Comparison of ENCODE assay signal across 14 cellular contexts in genomic region chr22:28410050-28410816, GRCh38.
DNase-seq lines count a peak whose midpoint lies in the region; ATAC-seq and TF ChIP-seq lines count a peak whose summit lies in the region.
"Had no signal": no experiment of that assay in that cellular context is flagged by ENCODE, and none has a peak within 500 bp of the region (broad histone marks: within the 10 kb centered on the region; RNA-seq: fewer than 3 reads in every experiment).

No MANE protein-coding gene starts in this region.

- ATAC-seq in GM18505 (IDR thresholded peaks at IDR 0.05; ENCODE audit: unreplicated experiment): no peak
- ATAC-seq: WTC11 had no signal

- no peak overlapping the region for H3K4me3 ChIP-seq in AG10803 (ENCODE audit: low read length)

- H3K4me3 Mint-ChIP-seq in brain (peak overlapping the region in 2 of 5 experiments; percentile 10 to 14), progenitor cell of endocrine pancreas (ENCODE audit: low read depth) (no peak overlapping the region), osteocyte (ENCODE audit: unreplicated experiment) (no peak overlapping the region)
- H3K4me3 Mint-ChIP-seq: B cell, naive B cell, WTC11 had no signal

- peaks cover 21% of the 10 kb centered on the region for H3K36me3 Mint-ChIP-seq in brain
- peaks cover 2% of the 10 kb centered on the region for H3K36me3 Mint-ChIP-seq in progenitor cell of endocrine pancreas (ENCODE audit: insufficient read depth)
- peaks cover 3% of the 10 kb centered on the region for H3K36me3 Mint-ChIP-seq in osteocyte (ENCODE audit: unreplicated experiment)
- H3K36me3 Mint-ChIP-seq: naive B cell had no signal

- TF ChIP-seq CTCF in AG10803 (conservative IDR thresholded peaks at IDR 0.05; ENCODE audit: low read length) (no peak), brain (conservative IDR thresholded peaks at IDR 0.05) (no peak), progenitor cell of endocrine pancreas (IDR thresholded peaks at IDR 0.05; ENCODE audit: unreplicated experiment) (no peak), osteocyte (IDR thresholded peaks at IDR 0.05) (no peak)

- H3K9me3 Mint-ChIP-seq in brain (peaks cover 0 to 11% (median 9%) of the 10 kb centered on the region in 5 experiments), progenitor cell of endocrine pancreas (ENCODE audit: low read depth) (peaks cover 7% of the 10 kb centered on the region), osteocyte (ENCODE audit: unreplicated experiment) (no peaks in the 10 kb centered on the region)
- H3K9me3 Mint-ChIP-seq: naive B cell had no signal

- H3K4me1 Mint-ChIP-seq in brain: peaks cover 65% of the 10 kb centered on the region
- H3K4me1 Mint-ChIP-seq in progenitor cell of endocrine pancreas (ENCODE audit: low read depth): no peaks in the 10 kb centered on the region
- H3K4me1 Mint-ChIP-seq in osteocyte (ENCODE audit: unreplicated experiment): peaks cover 39% of the 10 kb centered on the region
- H3K4me1 Mint-ChIP-seq: B cell, naive B cell had no signal

- H3K27me3 Mint-ChIP-seq in brain (no peaks in the 10 kb centered on the region), progenitor cell of endocrine pancreas (no peaks in the 10 kb centered on the region), osteocyte (ENCODE audit: unreplicated experiment) (no peaks in the 10 kb centered on the region)

- H3K27ac Mint-ChIP-seq in brain: peak overlapping the region in 3 of 5 experiments; percentile 15 to 49 (median 17)
- H3K27ac Mint-ChIP-seq in progenitor cell of endocrine pancreas: no peak overlapping the region
- no peak overlapping the region for H3K27ac Mint-ChIP-seq in osteocyte (ENCODE audit: unreplicated experiment)
- H3K27ac Mint-ChIP-seq: B cell, naive B cell, WTC11 had no signal

- peak; percentile 66 for DNase-seq in AG10803 (ENCODE audit: low read depth)
- peak; percentile 6 for DNase-seq in LHCN-M2 (ENCODE audit: low read depth)
- DNase-seq in kidney tubule cell (ENCODE audit: low spot score): peak; percentile 52
- no peak for DNase-seq in NCI-H2196 (lab: John Stamatoyannopoulos, UW; ENCODE audit: unreplicated experiment)
- DNase-seq in progenitor cell of endocrine pancreas (ENCODE audit: low spot score, unreplicated experiment): no peak
- DNase-seq in osteocyte (ENCODE audit: extremely low spot score, unreplicated experiment): no peak
- DNase-seq: anterior cingulate cortex, naive B cell, NCI-H1105 treated with DMSO at 0.1 percent for 48 hours, NCI-H524 had no signal

- TF ChIP-seq POLR2A in GM18505 (IDR thresholded peaks at IDR 0.05; ENCODE audit: borderline replicate concordance, extremely low read depth, insufficient read depth, insufficient read length): no peak

Comparison
In these comparisons a context has a peak if more than half of its experiments do, and no peak if none do; other contexts are left out.
1. DNase-seq: peak in AG10803 (single experiment), LHCN-M2 (single experiment) and kidney tubule cell (single experiment); none in NCI-H2196 (single experiment), progenitor cell of endocrine pancreas (single experiment) and osteocyte (single experiment).
2. H3K27ac Mint-ChIP-seq: peak in brain (3 of 5); none in progenitor cell of endocrine pancreas (single experiment) and osteocyte (single experiment).